In the genomic region with DNA sequence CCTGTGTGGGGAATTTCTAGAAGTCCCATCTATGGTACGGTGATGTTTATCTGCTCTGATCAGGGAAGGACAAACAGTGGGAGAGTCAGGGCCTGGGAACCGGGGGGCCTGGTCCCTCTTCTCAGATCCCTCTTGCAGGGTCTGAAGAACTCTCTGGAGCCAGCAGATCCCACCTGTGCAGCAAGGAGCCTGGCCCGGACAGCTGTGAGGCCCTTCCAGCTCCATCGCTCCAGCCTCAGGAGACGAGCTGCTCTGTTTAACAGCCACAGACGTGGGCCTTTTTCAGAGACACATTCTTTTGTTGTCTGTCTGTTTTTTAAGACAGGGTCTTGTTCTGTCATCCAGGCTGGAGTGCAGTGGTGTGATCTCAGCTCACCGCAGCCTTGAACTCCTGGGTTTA, we compare ENCODE assay signal across 17 cellular contexts. TPM values are rescaled to one million over a fixed set of nuclear protein-coding genes. Genes with fewer than 3 reads are reported as not detected.
DNase-seq lines count a peak whose midpoint lies in the region; ATAC-seq, FAIRE-seq and TF ChIP-seq lines count a peak whose summit lies in the region.
"Had no signal": no experiment of that assay in that cellular context is flagged by ENCODE, and none has a peak within 500 bp of the region (broad histone marks: within the 10 kb centered on the region; RNA-seq: fewer than 3 reads in every experiment).

No MANE protein-coding gene starts in this region.

- no peak overlapping the region for H3K4me3 Mint-ChIP-seq in T-helper 17 cell
- H3K4me3 Mint-ChIP-seq: CD14-positive monocyte; CD8-positive, alpha-beta T cell; GM23338 had no signal

- H3K27ac ChIP-seq in right cardiac atrium (ENCODE audit: low read length) (no peak overlapping the region), heart right ventricle (no peak overlapping the region), kidney (ENCODE audit: low read depth in 2 of 2, low read length in 2 of 2) (no peak overlapping the region)
- H3K27ac ChIP-seq: BLaER1 had no signal

- intact Hi-C loops in right cardiac atrium (cut with DNase I) (no loop called here), heart right ventricle (cut with DNase I) (no loop called here), kidney (cut with DNase I) (no loop called here), sciatic nerve (cut with DNase I) (no loop called here)

- peaks cover 7% of the 10 kb centered on the region for H3K36me3 Mint-ChIP-seq in T-helper 17 cell (ENCODE audit: low read depth)

- FAIRE-seq in kidney (lab: Jason Lieb, UNC) = no peak
- FAIRE-seq: H54 had no signal

- H3K4me1 ChIP-seq in right cardiac atrium (ENCODE audit: control insufficient read depth, insufficient read depth, low read length) = no peaks in the 10 kb centered on the region
- peaks cover 0 to 5% (median 0%) of the 10 kb centered on the region in 9 donors for H3K4me1 ChIP-seq in heart right ventricle
- peaks cover 0 to under 1% of the 10 kb centered on the region in 2 donors for H3K4me1 ChIP-seq in kidney (ENCODE audit: control insufficient read depth in 1 of 2, insufficient read depth in 1 of 2, low read depth in 1 of 2, low read length in 2 of 2)

- H3K4me3 ChIP-seq in right cardiac atrium (ENCODE audit: low read length) (no peak overlapping the region), heart right ventricle (no peak overlapping the region), kidney (ENCODE audit: low read length in 2 of 2) (no peak overlapping the region)
- H3K4me3 ChIP-seq: BLaER1, GM23338 had no signal

- H3K27me3 ChIP-seq in right cardiac atrium (ENCODE audit: control insufficient read depth, insufficient read depth) (no peaks in the 10 kb centered on the region), heart right ventricle (no peaks in the 10 kb centered on the region)
- H3K27me3 ChIP-seq: BLaER1 had no signal

- no peak overlapping the region for H3K9ac ChIP-seq in kidney (ENCODE audit: low read length in 2 of 2)
- H3K9ac ChIP-seq: BLaER1 had no signal

- WGBS in right cardiac atrium = 85% methylated on average over 7 of the region's 7 CpGs
- WGBS in heart right ventricle, 2 donors = 87 to 88% methylated on average over 7 of the region's 7 CpGs

- H3K36me3 ChIP-seq in heart right ventricle (peaks cover 0 to 81% (median 40%) of the 10 kb centered on the region in 9 donors), kidney (ENCODE audit: control insufficient read depth in 1 of 2, insufficient read depth in 2 of 2, low read length in 2 of 2) (peaks cover 20 to 28% of the 10 kb centered on the region in 2 donors)

- peak in 2 of 3 donors; percentile 12 to 32 for DNase-seq in right cardiac atrium
- no peak for DNase-seq in heart right ventricle
- DNase-seq in kidney = peak; percentile 48
- peak; percentile 26 for DNase-seq in sciatic nerve (ENCODE audit: low spot score)
- DNase-seq in T-helper 17 cell = no peak
- DNase-seq: 8988T; Calu3; CD8-positive, alpha-beta T cell; DMS79 treated with DMSO at 0.1 percent for 48 hours; GF-D8; HCEC 1CT had no signal

- H3K27me3 Mint-ChIP-seq in T-helper 17 cell = no peaks in the 10 kb centered on the region

- no peaks in the 10 kb centered on the region for H3K9me3 ChIP-seq in right cardiac atrium (ENCODE audit: control insufficient read depth, low read length)
- H3K9me3 ChIP-seq in heart right ventricle = no peaks in the 10 kb centered on the region
- H3K9me3 ChIP-seq in kidney (ENCODE audit: control insufficient read depth in 1 of 2, low read length in 2 of 2) = no peaks in the 10 kb centered on the region
- H3K9me3 ChIP-seq in T-helper 17 cell (ENCODE audit: control insufficient read depth, low read length, poor library complexity, severe bottlenecking) = no peaks in the 10 kb centered on the region
- H3K9me3 ChIP-seq: BLaER1 had no signal

- no peak for TF ChIP-seq CTCF in heart right ventricle (IDR thresholded peaks at IDR 0.05)
- TF ChIP-seq CTCF in kidney (IDR thresholded peaks at IDR 0.05; ENCODE audit: borderline replicate concordance, extremely low read depth, insufficient read depth) = no peak

- ATAC-seq in right cardiac atrium (no peak), heart right ventricle (no peak), sciatic nerve (no peak), HG02852 (IDR thresholded peaks at IDR 0.05; ENCODE audit: unreplicated experiment) (no peak), T-helper 17 cell (no peak), HG02763 (IDR thresholded peaks at IDR 0.05; ENCODE audit: unreplicated experiment) (no peak)
- ATAC-seq: CD8-positive, alpha-beta T cell; GM23338 had no signal

- H3K27ac Mint-ChIP-seq in T-helper 17 cell = no peak overlapping the region
- H3K27ac Mint-ChIP-seq: GM23338 had no signal

- H3K4me1 Mint-ChIP-seq in T-helper 17 cell = peaks cover 8% of the 10 kb centered on the region
- H3K4me1 Mint-ChIP-seq: GM23338 had no signal

RNA-seq across cellular contexts. Expression of a gene that starts 14.5 kb away (rescaled TPM):
- total RNA-seq in right cardiac atrium = 10 to 100 TPM; 11.3 to 15.1 (median 13.2) TPM
- polyA plus RNA-seq in right cardiac atrium = 11.6 TPM
- 10 to 100 TPM in 5 of 10 donors, 1 to 10 TPM in 5; 7.5 to 13.4 (median 10.5) TPM for total RNA-seq in heart right ventricle
- polyA plus RNA-seq in heart right ventricle = 10 to 100 TPM; 10.7 to 12.1 TPM
- 16.8 TPM for total RNA-seq in kidney
- polyA plus RNA-seq in kidney (ENCODE audit: insufficient read depth, low read depth, low replicate concordance) = 15.9 TPM
- total RNA-seq in sciatic nerve = 18.6 TPM
- total RNA-seq in T-helper 17 cell = 10 to 100 TPM; 13.5 to 16.4 TPM

RNA-seq across cellular contexts. Expression of a gene that starts 28.3 kb away (rescaled TPM):
- total RNA-seq in right cardiac atrium (1 to 10 TPM; 2.9 to 6.1 (median 4.5) TPM), heart right ventricle (1 to 10 TPM; 1.2 to 4.1 (median 2.3) TPM), kidney (8.2 TPM), sciatic nerve (9.3 TPM), T-helper 17 cell (10 to 100 TPM; 14.9 to 15.3 TPM)
- polyA plus RNA-seq in right cardiac atrium (2.6 TPM), heart right ventricle (1 to 10 TPM; 1.5 to 7.9 TPM), kidney (ENCODE audit: insufficient read depth, low read depth, low replicate concordance) (5.6 TPM)

RNA-seq across cellular contexts. Expression of a gene that starts 28.6 kb away (rescaled TPM):
- total RNA-seq in right cardiac atrium (10 to 100 TPM; 33.2 to 41.2 (median 35.0) TPM), heart right ventricle (10 to 100 TPM; 20.6 to 42.9 (median 29.0) TPM), kidney (51.2 TPM), sciatic nerve (53.9 TPM), T-helper 17 cell (10 to 100 TPM; 33.0 to 34.6 TPM)
- polyA plus RNA-seq in right cardiac atrium (8.7 TPM), heart right ventricle (1 to 10 TPM; 4.9 to 7.8 TPM), kidney (ENCODE audit: insufficient read depth, low read depth, low replicate concordance) (11.1 TPM)

Comparison
In these comparisons a context has a peak if more than half of its experiments do, and no peak if none do; other contexts are left out.
1. DNase-seq: peak in right cardiac atrium (2 of 3), kidney (single experiment) and sciatic nerve (single experiment); none in heart right ventricle (0 of 2) and T-helper 17 cell (0 of 3).